In the genomic region with DNA sequence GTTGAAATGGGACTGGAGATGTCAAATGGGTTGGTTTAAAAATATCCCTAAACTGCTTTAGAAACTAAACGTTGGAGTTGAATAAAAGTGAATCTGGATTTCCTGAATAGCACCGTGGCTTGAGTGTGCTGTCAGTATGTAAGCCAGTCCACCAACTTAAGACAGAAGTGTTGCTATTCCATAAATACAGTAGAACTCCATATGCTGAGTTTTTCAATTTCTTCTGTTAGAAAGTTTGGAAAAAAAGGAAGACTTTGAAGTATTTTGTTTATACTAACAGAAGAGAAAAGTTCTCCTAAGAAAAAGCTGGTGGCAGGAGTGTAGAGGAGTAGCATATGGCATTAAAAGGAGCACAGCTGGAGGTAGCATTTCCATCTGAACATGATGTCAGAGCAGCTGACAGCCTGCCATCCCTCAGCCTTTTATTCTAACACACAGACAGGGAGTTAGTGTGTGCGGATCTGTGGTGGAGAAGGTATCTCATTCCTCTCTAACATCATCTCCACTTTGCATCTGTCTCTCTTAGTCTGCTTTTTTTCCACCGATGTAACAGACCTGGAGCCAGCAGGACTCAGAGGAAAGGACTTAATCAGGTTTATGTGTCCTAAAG, we compare ENCODE assay signal across 8 cellular contexts. TPM values are rescaled to one million over a fixed set of nuclear protein-coding genes. Genes with fewer than 3 reads are reported as not detected.
DNase-seq lines count a peak whose midpoint lies in the region; ATAC-seq and TF ChIP-seq lines count a peak whose summit lies in the region.

TSS of gene ZBTB18 (plus strand) at position 449 of the 610 bp plus-strand sequence. CDS start at position 598, 149 bp downstream.

- H4K20me1 ChIP-seq in SU-DHL-6 (ENCODE audit: low read depth, low read length), result peaks cover 25% of the 10 kb centered on the region

- CTCF ChIA-PET in GM10248 (lab: Yijun Ruan, JAX), result interaction anchor here (5.1 kb wide), 1 partner anchor 14 kb away, joined by 24 read pairs; no protein-coding TSS in a partner anchor

- H3K27me3 ChIP-seq in MG63 (peaks cover 27% of the 10 kb centered on the region), SU-DHL-6 (ENCODE audit: low read length) (no peaks in the 10 kb centered on the region), esophagus squamous epithelium (no peaks in the 10 kb centered on the region), mucosa of stomach (ENCODE audit: control insufficient read depth, insufficient read depth, low read length) (no peaks in the 10 kb centered on the region)

- WGBS in esophagus squamous epithelium, 2 donors, result 30 to 31% methylated on average over 4 of the region's 4 CpGs

- DNase-seq in DMS 273 treated with DMSO at 0.1 percent for 48 hours (lab: John Stamatoyannopoulos, UW) (peak; percentile 96), MG63 (peak; percentile 23), esophagus squamous epithelium (lab: John Stamatoyannopoulos, UW) (no peak), GM10248 (ENCODE audit: extremely low spot score) (no peak), NCI-H1048 (lab: John Stamatoyannopoulos, UW) (no peak)

- intact Hi-C loops in esophagus squamous epithelium (cut with DNase I), result no loop called here

- H3K27ac ChIP-seq in SU-DHL-6 (ENCODE audit: low read depth, low read length), result no peak within 1 kb of the TSS
- H3K27ac ChIP-seq in esophagus squamous epithelium, result peak within 1 kb of the TSS in 3 of 4 donors; percentile 82 to 98 (median 97)

- H3K4me2 ChIP-seq in SU-DHL-6 (ENCODE audit: low read depth, low read length, poor library complexity, severe bottlenecking), result peak within 1 kb of the TSS; percentile 70

- H3K9me2 ChIP-seq in SU-DHL-6 (replicated peaks; ENCODE audit: insufficient read depth, low read length), result no peaks in the 10 kb centered on the region

- POLR2A ChIA-PET in GM10248 (lab: Yijun Ruan, JAX), result interaction anchor here (0.7 kb wide), 1 partner anchor 12 kb away, joined by 3 read pairs; no protein-coding TSS in a partner anchor

- no peak for TF ChIP-seq CTCF in SU-DHL-6 (IDR thresholded peaks at IDR 0.05; ENCODE audit: insufficient read depth, low read length, poor library complexity, severe bottlenecking)
- TF ChIP-seq CTCF in esophagus squamous epithelium (IDR thresholded peaks at IDR 0.05), result no peak
- TF ChIP-seq CTCF in GM10248 (IDR thresholded peaks at IDR 0.05; ENCODE audit: control extremely low read depth, extremely low read depth, low read depth, missing control alignments), result no peak

- no peak for TF ChIP-seq POLR2A in esophagus squamous epithelium (IDR thresholded peaks at IDR 0.05)

- no peaks in the 10 kb centered on the region for H3K36me3 ChIP-seq in MG63
- H3K36me3 ChIP-seq in SU-DHL-6 (ENCODE audit: low read length), result 0 out of 2 replicates have a peak, but pooled peaks cover 6% of the 10 kb centered on the region
- H3K36me3 ChIP-seq in esophagus squamous epithelium, result peaks cover 7 to 26% (median 7%) of the 10 kb centered on the region in 3 donors
- H3K36me3 ChIP-seq in mucosa of stomach (ENCODE audit: control insufficient read depth, insufficient read depth, low read length), result no peaks in the 10 kb centered on the region

- H3K79me2 ChIP-seq in SU-DHL-6 (ENCODE audit: insufficient read depth, low read length), result 0 out of 2 replicates have a peak, but pooled peaks cover 5% of the 10 kb centered on the region

- no peak within 1 kb of the TSS for H2AFZ ChIP-seq in SU-DHL-6 (ENCODE audit: low read depth, low read length, severe bottlenecking)

- H3K9ac ChIP-seq in SU-DHL-6 (ENCODE audit: low read length) (no peak within 1 kb of the TSS), mucosa of stomach (ENCODE audit: low read length) (peak within 1 kb of the TSS; percentile 65)

- H3K9me3 ChIP-seq in MG63, result no peaks in the 10 kb centered on the region
- no peaks in the 10 kb centered on the region for H3K9me3 ChIP-seq in SU-DHL-6 (ENCODE audit: insufficient read depth, low read length)
- no peaks in the 10 kb centered on the region for H3K9me3 ChIP-seq in esophagus squamous epithelium
- H3K9me3 ChIP-seq in mucosa of stomach (ENCODE audit: control insufficient read depth, low read length), result no peaks in the 10 kb centered on the region

- H3F3A ChIP-seq in SU-DHL-6 (ENCODE audit: insufficient read depth), result peaks cover 21% of the 10 kb centered on the region

- H3K4me3 ChIP-seq in MG63 (no peak within 1 kb of the TSS; the same call in 1 of the 2 replicates), SU-DHL-6 (ENCODE audit: insufficient read depth, low read length, poor library complexity, severe bottlenecking) (no peak within 1 kb of the TSS), esophagus squamous epithelium (peak within 1 kb of the TSS; percentile 38 to 93 (median 82)), mucosa of stomach (ENCODE audit: low read length) (peak within 1 kb of the TSS; percentile 64)

- H3K4me1 ChIP-seq in esophagus squamous epithelium (peaks cover 8 to 51% (median 8%) of the 10 kb centered on the region in 3 donors), mucosa of stomach (ENCODE audit: control insufficient read depth, insufficient read depth, low read length) (no peaks in the 10 kb centered on the region)

- no peak for ATAC-seq in GM19395 (IDR thresholded peaks at IDR 0.05; ENCODE audit: unreplicated experiment)

RNA-seq across cellular contexts. Expression of gene ZBTB18, which starts in this region (rescaled TPM):
- total RNA-seq in MG63 (2014; rRNA removed; shearing (Covaris generic); ENCODE audit: low replicate concordance), result 4.4 and 6.8 TPM in 2 replicates
- total RNA-seq in esophagus squamous epithelium, result 1 to 10 TPM; 3.8 to 8.8 (median 6.7) TPM

Comparison
In these comparisons a context has a peak if more than half of its experiments do, and no peak if none do; other contexts are left out.
1. DNase-seq: peak in DMS 273 treated with DMSO at 0.1 percent for 48 hours (single experiment) and MG63 (single experiment); none in esophagus squamous epithelium (single experiment), GM10248 (single experiment) and NCI-H1048 (single experiment).
2. H3K4me3 ChIP-seq: peak in esophagus squamous epithelium (4 of 4) and mucosa of stomach (single experiment); none in MG63 (single experiment) and SU-DHL-6 (single experiment).